In genomic region chr4:41323706-41324105, GRCh38 we compare ENCODE assay signal across 24 cellular contexts.
A peak's percentile ranks its signal among the peaks of the same experiment; 100 is the strongest.
DNase-seq lines count a peak whose midpoint lies in the region; ATAC-seq and TF ChIP-seq lines count a peak whose summit lies in the region.
"Had no signal": no experiment of that assay in that cellular context is flagged by ENCODE, and none has a peak within 500 bp of the region (broad histone marks: within the 10 kb centered on the region; RNA-seq: fewer than 3 reads in every experiment).

No MANE protein-coding gene starts in this region.

- no peaks in the 10 kb centered on the region for H3K36me3 ChIP-seq in mesodermal cell (ENCODE audit: control insufficient read depth, insufficient read depth, low read length)
- H3K36me3 ChIP-seq: BLaER1 treated with 17β-estradiol and CSF1 and Interleukin-3, amounts not matched to agents 10 nM and 100 nM had no signal

- H3K9me3 Mint-ChIP-seq in activated T-helper 17 cell treated with anti-CD3 and anti-CD28 coated beads, Interleukin-2, amount 50 U/mL, for 72 hours: peaks cover 4% of the 10 kb centered on the region
- H3K9me3 Mint-ChIP-seq: activated CD4-positive, alpha-beta T cell treated with anti-CD3 and anti-CD28 coated beads, Interleukin-2, amount 10 ng/mL, durations not matched to agents 7 days and 5 days; activated naive CD4-positive, alpha-beta T cell treated with anti-CD3 and anti-CD28 coated beads, Interleukin-2, amount 50 U/mL, for 24 hours; memory B cell; stimulated activated effector memory CD8-positive, alpha-beta T cell treated with anti-CD3 and anti-CD28 coated beads, Interleukin-12 subunit alpha, Interleukin-12 subunit beta, amount 100 ng/mL, for 72 hours had no signal

- H3K27ac ChIP-seq in C4-2B: peak overlapping the region; percentile 75
- peak overlapping the region; percentile 36 for H3K27ac ChIP-seq in mesodermal cell (ENCODE audit: low read depth, low read length, severe bottlenecking)
- H3K27ac ChIP-seq: BLaER1 treated with 17β-estradiol and CSF1 and Interleukin-3, amounts not matched to agents 10 nM and 100 nM had no signal

- ATAC-seq in SK-N-SH treated with all-trans-retinoic acid at 6 μM for 48 hours: no peak
- ATAC-seq in activated T-helper 17 cell treated with anti-CD3 and anti-CD28 coated beads, Interleukin-2, amount 50 U/mL, for 72 hours (replicated peaks): no peak
- ATAC-seq: activated T-cell treated with anti-CD3 and anti-CD28 coated beads, Interleukin-2, amount 50 U/mL, for 72 hours; naive thymus-derived CD4-positive, alpha-beta T cell; stimulated activated effector memory CD8-positive, alpha-beta T cell treated with anti-CD3 and anti-CD28 coated beads, Interleukin-12 subunit alpha, Interleukin-12 subunit beta, amount 100 ng/mL, for 72 hours had no signal

- peaks cover 16% of the 10 kb centered on the region for H3K4me1 ChIP-seq in mesodermal cell (ENCODE audit: control insufficient read depth, insufficient read depth, low read length, poor library complexity, severe bottlenecking)

- H3K4me3 ChIP-seq in LNCaP clone FGC (ENCODE audit: low read depth, low read length) (no peak overlapping the region), choroid plexus epithelial cell (ENCODE audit: low read depth, low read length) (no peak overlapping the region), mesodermal cell (ENCODE audit: extremely low read depth, insufficient read depth, low read length, poor library complexity, severe bottlenecking) (no peak overlapping the region)
- H3K4me3 ChIP-seq: BLaER1 treated with 17β-estradiol and CSF1 and Interleukin-3, amounts not matched to agents 10 nM and 100 nM; smooth muscle cell had no signal

- H3K4me3 Mint-ChIP-seq in activated T-helper 17 cell treated with anti-CD3 and anti-CD28 coated beads, Interleukin-2, amount 50 U/mL, for 72 hours: no peak overlapping the region
- H3K4me3 Mint-ChIP-seq: activated CD4-positive, alpha-beta T cell treated with anti-CD3 and anti-CD28 coated beads, Interleukin-2, amount 10 ng/mL, durations not matched to agents 7 days and 5 days; activated naive CD4-positive, alpha-beta T cell treated with anti-CD3 and anti-CD28 coated beads, Interleukin-2, amount 50 U/mL, for 24 hours; activated T-cell treated with anti-CD3 and anti-CD28 coated beads, Interleukin-2, amount 50 U/mL, for 72 hours; dendritic cell treated with granulocyte-macrophage colony-stimulating factor and Interleukin-4, amounts not matched to agents 40 ng/mL and 50 ng/mL, for 4 days; memory B cell; naive thymus-derived CD4-positive, alpha-beta T cell; stimulated activated effector memory CD8-positive, alpha-beta T cell treated with anti-CD3 and anti-CD28 coated beads, Interleukin-12 subunit alpha, Interleukin-12 subunit beta, amount 100 ng/mL, for 72 hours had no signal

- no peak overlapping the region for H3K27ac Mint-ChIP-seq in activated T-helper 17 cell treated with anti-CD3 and anti-CD28 coated beads, Interleukin-2, amount 50 U/mL, for 72 hours
- H3K27ac Mint-ChIP-seq: activated CD4-positive, alpha-beta T cell treated with anti-CD3 and anti-CD28 coated beads, Interleukin-2, amount 10 ng/mL, durations not matched to agents 7 days and 5 days; activated naive CD4-positive, alpha-beta T cell treated with anti-CD3 and anti-CD28 coated beads, Interleukin-2, amount 50 U/mL, for 24 hours; activated T-cell treated with anti-CD3 and anti-CD28 coated beads, Interleukin-2, amount 50 U/mL, for 72 hours; dendritic cell treated with granulocyte-macrophage colony-stimulating factor and Interleukin-4, amounts not matched to agents 40 ng/mL and 50 ng/mL, for 4 days; memory B cell; naive thymus-derived CD4-positive, alpha-beta T cell; stimulated activated effector memory CD8-positive, alpha-beta T cell treated with anti-CD3 and anti-CD28 coated beads, Interleukin-12 subunit alpha, Interleukin-12 subunit beta, amount 100 ng/mL, for 72 hours had no signal

- H3K36me3 Mint-ChIP-seq in activated T-helper 17 cell treated with anti-CD3 and anti-CD28 coated beads, Interleukin-2, amount 50 U/mL, for 72 hours (ENCODE audit: low read depth): no peaks in the 10 kb centered on the region
- H3K36me3 Mint-ChIP-seq: activated naive CD4-positive, alpha-beta T cell treated with anti-CD3 and anti-CD28 coated beads, Interleukin-2, amount 50 U/mL, for 24 hours; memory B cell; naive thymus-derived CD4-positive, alpha-beta T cell; stimulated activated effector memory CD8-positive, alpha-beta T cell treated with anti-CD3 and anti-CD28 coated beads, Interleukin-12 subunit alpha, Interleukin-12 subunit beta, amount 100 ng/mL, for 72 hours had no signal

- DNase-seq in LNCaP clone FGC (ENCODE audit: low read depth) (peak; percentile 59), choroid plexus epithelial cell (ENCODE audit: low read depth) (peak; percentile 6), DMS 273 treated with DMSO at 0.1 percent for 48 hours (lab: John Stamatoyannopoulos, UW) (no peak), middle frontal gyrus (ENCODE audit: extremely low spot score, low spot score) (no peak)
- DNase-seq: activated CD4-positive, alpha-beta T cell treated with anti-CD3 and anti-CD28 coated beads, Interleukin-2, amount 10 ng/mL, durations not matched to agents 7 days and 5 days; activated T-cell treated with anti-CD3 and anti-CD28 coated beads, Interleukin-2, amount 50 U/mL, for 72 hours; anterior cingulate cortex; caudate nucleus; kidney glomerular epithelial cell; naive thymus-derived CD4-positive, alpha-beta T cell; NCI-H2227 treated with DMSO at 0.1 percent for 48 hours; NCI-H774; retina; substantia nigra had no signal

- H3K4me1 Mint-ChIP-seq in activated T-helper 17 cell treated with anti-CD3 and anti-CD28 coated beads, Interleukin-2, amount 50 U/mL, for 72 hours: no peaks in the 10 kb centered on the region
- H3K4me1 Mint-ChIP-seq: activated CD4-positive, alpha-beta T cell treated with anti-CD3 and anti-CD28 coated beads, Interleukin-2, amount 10 ng/mL, durations not matched to agents 7 days and 5 days; activated naive CD4-positive, alpha-beta T cell treated with anti-CD3 and anti-CD28 coated beads, Interleukin-2, amount 50 U/mL, for 24 hours; naive thymus-derived CD4-positive, alpha-beta T cell; stimulated activated effector memory CD8-positive, alpha-beta T cell treated with anti-CD3 and anti-CD28 coated beads, Interleukin-12 subunit alpha, Interleukin-12 subunit beta, amount 100 ng/mL, for 72 hours had no signal

- WGBS in mesodermal cell (ENCODE audit: insufficient coverage in 2 of 2), 2 experiments: 92 to 96% methylated on average over 2 of the region's 2 CpGs

- no peak for TF ChIP-seq CTCF in C4-2B (conservative IDR thresholded peaks at IDR 0.05)
- TF ChIP-seq CTCF in LNCaP clone FGC (IDR thresholded peaks at IDR 0.05; ENCODE audit: control insufficient read depth, extremely low read depth, insufficient read depth): no peak
- no peak for TF ChIP-seq CTCF in choroid plexus epithelial cell (conservative IDR thresholded peaks at IDR 0.05; ENCODE audit: low read depth, low read length)

- peaks cover under 1% of the 10 kb centered on the region for H3K27me3 Mint-ChIP-seq in activated T-helper 17 cell treated with anti-CD3 and anti-CD28 coated beads, Interleukin-2, amount 50 U/mL, for 72 hours
- H3K27me3 Mint-ChIP-seq: activated CD4-positive, alpha-beta T cell treated with anti-CD3 and anti-CD28 coated beads, Interleukin-2, amount 10 ng/mL, durations not matched to agents 7 days and 5 days; memory B cell had no signal

- H3K9me3 ChIP-seq in mesodermal cell (ENCODE audit: control insufficient read depth, low read length): no peaks in the 10 kb centered on the region

TF ChIP-seq in SK-N-SH treated with all-trans-retinoic acid at 6 μM for 48 hours, 23 proteins besides CTCF, POLR2A, EP300 and RAD21:
- TF ChIP-seq RARB (CRISPR knock-in tag; IDR thresholded peaks at IDR 0.05) (no peak), TOX (CRISPR knock-in tag; IDR thresholded peaks at IDR 0.05; ENCODE audit: borderline replicate concordance) (no peak)
TF ChIP-seq in SK-N-SH treated with all-trans-retinoic acid at 6 μM for 48 hours: peak in this region for 0.

Comparison
In these comparisons a context has a peak if more than half of its experiments do, and no peak if none do; other contexts are left out.
1. DNase-seq: peak in LNCaP clone FGC (single experiment) and choroid plexus epithelial cell (single experiment); none in DMS 273 treated with DMSO at 0.1 percent for 48 hours (single experiment) and middle frontal gyrus (single experiment).